In the genomic region with DNA sequence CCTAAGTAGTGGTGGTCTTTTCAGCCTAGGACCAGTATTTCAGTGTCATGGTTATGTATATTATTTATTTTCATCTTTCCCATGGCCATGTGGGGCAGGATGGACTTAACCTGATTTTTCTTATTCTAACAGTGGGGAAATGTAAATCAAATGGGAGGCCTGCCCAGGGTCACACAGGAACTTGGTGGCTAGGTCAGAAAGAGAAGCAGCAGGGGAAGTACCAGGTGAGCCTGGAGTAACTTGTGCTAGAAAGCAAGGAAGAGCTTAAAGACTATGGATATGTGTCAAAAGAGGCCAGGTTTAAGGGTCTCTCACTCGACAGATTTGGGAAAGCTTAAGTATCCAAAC, we compare ENCODE assay signal across 8 cellular contexts. TPM values are rescaled to one million over a fixed set of nuclear protein-coding genes. Genes with fewer than 3 reads are reported as not detected.
DNase-seq lines count a peak whose midpoint lies in the region; TF ChIP-seq lines count a peak whose summit lies in the region.

No MANE protein-coding gene starts in this region.

- H3K4me1 ChIP-seq in SJCRH30, result no peaks in the 10 kb centered on the region
- H3K4me1 ChIP-seq in smooth muscle cell (ENCODE audit: low read depth), result peaks cover 6% of the 10 kb centered on the region

- peaks cover 7% of the 10 kb centered on the region for H3K79me2 ChIP-seq in smooth muscle cell (ENCODE audit: low read depth)

- peak overlapping the region; percentile 91 for H3K27ac Mint-ChIP-seq in activated CD4-positive, alpha-beta T cell treated with anti-CD3 and anti-CD28 coated beads, Interleukin-2, amount 10 ng/mL, durations not matched to agents 24 days and 14 days

- H3K9me3 Mint-ChIP-seq in activated CD4-positive, alpha-beta T cell treated with anti-CD3 and anti-CD28 coated beads, Interleukin-2, amount 10 ng/mL, durations not matched to agents 24 days and 14 days, result peaks cover 18% of the 10 kb centered on the region

- intact Hi-C loops in activated CD4-positive, alpha-beta T cell treated with anti-CD3 and anti-CD28 coated beads, Interleukin-2, amount 10 ng/mL, durations not matched to agents 24 days and 14 days (cut with micrococcal nuclease), result loop anchor here (1.0 to 5.0 kb wide), 7 partner anchors 26 to 290 kb away; a partner anchor contains a TSS

- H3K4me1 Mint-ChIP-seq in activated CD4-positive, alpha-beta T cell treated with anti-CD3 and anti-CD28 coated beads, Interleukin-2, amount 10 ng/mL, durations not matched to agents 24 days and 14 days, result peaks cover 30% of the 10 kb centered on the region

- TF ChIP-seq CTCF in smooth muscle cell (IDR thresholded peaks at IDR 0.05; ENCODE audit: borderline replicate concordance, insufficient read depth, poor library complexity, severe bottlenecking), result no peak

- H3K4me2 ChIP-seq in smooth muscle cell, result peak overlapping the region; percentile 85

- H3K4me3 ChIP-seq in SJCRH30, result peak overlapping the region; percentile 70
- peak overlapping the region; percentile 62 for H3K4me3 ChIP-seq in smooth muscle cell

- no peaks in the 10 kb centered on the region for H3K27me3 Mint-ChIP-seq in activated CD4-positive, alpha-beta T cell treated with anti-CD3 and anti-CD28 coated beads, Interleukin-2, amount 10 ng/mL, durations not matched to agents 24 days and 14 days

- H2AFZ ChIP-seq in smooth muscle cell (ENCODE audit: low read depth), result no peak overlapping the region

- peak overlapping the region; percentile 78 for H3K4me3 Mint-ChIP-seq in activated CD4-positive, alpha-beta T cell treated with anti-CD3 and anti-CD28 coated beads, Interleukin-2, amount 10 ng/mL, durations not matched to agents 24 days and 14 days

- no peaks in the 10 kb centered on the region for H3K27me3 ChIP-seq in SJCRH30
- H3K27me3 ChIP-seq in smooth muscle cell (ENCODE audit: low read depth), result no peaks in the 10 kb centered on the region

- peaks cover 4% of the 10 kb centered on the region for H3F3A ChIP-seq in smooth muscle cell (ENCODE audit: low read depth)

- WGBS in smooth muscle cell (ENCODE audit: low lambda C conversion rate), result 61% methylated on average over 1 of the region's 1 CpG

- H4K20me1 ChIP-seq in smooth muscle cell (ENCODE audit: low read depth), result no peaks in the 10 kb centered on the region

- H3K9me3 ChIP-seq in SJCRH30 (replicated peaks) (peaks cover 18% of the 10 kb centered on the region), smooth muscle cell (replicated peaks; ENCODE audit: low read depth) (peaks cover 35% of the 10 kb centered on the region)

- DNase-seq in activated CD4-positive, alpha-beta T cell treated with anti-CD3 and anti-CD28 coated beads, Interleukin-2, amount 10 ng/mL, durations not matched to agents 24 days and 14 days, result no peak
- DNase-seq in activated CD4-positive, alpha-beta T cell treated with anti-CD3 and anti-CD28 coated beads for 4 hours, result no peak
- DNase-seq in SJCRH30 (no peak), epithelial cell of prostate (ENCODE audit: low read depth, low spot score) (no peak), smooth muscle cell (lab: John Stamatoyannopoulos, UW; ENCODE audit: unreplicated experiment) (no peak), NCI-H1436 treated with DMSO at 0.1 percent for 48 hours (lab: John Stamatoyannopoulos, UW) (no peak), SW 1271 (lab: John Stamatoyannopoulos, UW) (no peak), GM03348 (ENCODE audit: low spot score) (no peak)

- H3K27ac ChIP-seq in SJCRH30 (peak overlapping the region; percentile 61; the same call in 1 of the 2 replicates), epithelial cell of prostate (peak overlapping the region; percentile 77), smooth muscle cell (ENCODE audit: low read depth) (peak overlapping the region; percentile 96)

- peak overlapping the region; percentile 87 for H3K9ac ChIP-seq in smooth muscle cell (ENCODE audit: low read depth)

- peaks cover 62% of the 10 kb centered on the region for H3K36me3 Mint-ChIP-seq in activated CD4-positive, alpha-beta T cell treated with anti-CD3 and anti-CD28 coated beads, Interleukin-2, amount 10 ng/mL, durations not matched to agents 24 days and 14 days (ENCODE audit: low read depth)

- H3K36me3 ChIP-seq in SJCRH30, result peaks cover 6% of the 10 kb centered on the region
- peaks cover 22% of the 10 kb centered on the region for H3K36me3 ChIP-seq in smooth muscle cell (ENCODE audit: low read depth)

RNA-seq across cellular contexts. Expression of a gene that starts 0.9 kb away (rescaled TPM):
- total RNA-seq in activated CD4-positive, alpha-beta T cell treated with anti-CD3 and anti-CD28 coated beads, Interleukin-2, amount 10 ng/mL, durations not matched to agents 24 days and 14 days, result 5.5 and 6.3 TPM in 2 replicates
- total RNA-seq in SJCRH30 (2014; rRNA removed; shearing (Covaris generic)), result 6.2 and 8.2 TPM in 2 replicates
- total RNA-seq in smooth muscle cell, result 6.5 and 6.8 TPM in 2 replicates
- polyA plus RNA-seq in smooth muscle cell, result 1.5 and 4.3 TPM in 2 replicates

RNA-seq across cellular contexts. Expression of a gene that starts 25.9 kb away (rescaled TPM):
- total RNA-seq in activated CD4-positive, alpha-beta T cell treated with anti-CD3 and anti-CD28 coated beads, Interleukin-2, amount 10 ng/mL, durations not matched to agents 24 days and 14 days, result 3.1 and 3.9 TPM in 2 replicates
- 10.5 and 11.7 TPM in 2 replicates for total RNA-seq in SJCRH30 (2014; rRNA removed; shearing (Covaris generic))
- 2.1 and 2.6 TPM in 2 replicates for total RNA-seq in smooth muscle cell
- polyA plus RNA-seq in smooth muscle cell, result 0.97 and 4.3 TPM in 2 replicates

RNA-seq across cellular contexts. Expression of a gene that starts 57.4 kb away (rescaled TPM):
- total RNA-seq in activated CD4-positive, alpha-beta T cell treated with anti-CD3 and anti-CD28 coated beads, Interleukin-2, amount 10 ng/mL, durations not matched to agents 24 days and 14 days, result 17.2 and 18.0 TPM in 2 replicates
- 22.7 and 25.6 TPM in 2 replicates for total RNA-seq in SJCRH30 (2014; rRNA removed; shearing (Covaris generic))
- total RNA-seq in smooth muscle cell, result 9.4 and 10.4 TPM in 2 replicates
- polyA plus RNA-seq in smooth muscle cell, result 7.1 and 9.1 TPM in 2 replicates
